In the genomic region with DNA sequence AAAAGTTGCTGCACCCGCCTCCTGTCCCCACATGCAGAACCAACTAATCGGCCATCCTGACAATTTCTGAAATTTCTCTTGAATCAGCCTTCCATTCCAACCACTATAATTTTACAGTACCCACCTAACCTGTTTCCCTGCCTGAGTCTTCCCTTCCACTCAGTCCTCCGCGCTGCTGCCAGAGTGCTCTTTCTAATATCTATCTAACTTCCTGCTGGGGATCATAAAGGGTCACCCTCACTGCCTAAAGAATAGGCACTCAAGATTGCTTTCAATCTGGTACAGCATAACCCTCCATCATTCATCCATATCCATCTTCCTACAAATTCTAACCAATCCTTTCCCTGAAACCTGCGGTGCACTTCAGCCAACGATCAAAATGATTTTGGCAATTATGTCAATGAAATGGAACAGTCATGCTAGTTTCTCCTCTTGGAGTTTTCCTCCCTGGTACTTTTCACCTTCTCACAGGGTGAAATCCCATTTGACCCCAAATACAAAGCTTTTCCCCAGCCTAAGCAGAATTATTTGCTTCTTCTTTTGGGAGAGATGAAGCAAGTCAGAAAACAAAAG, we compare ENCODE assay signal across 24 cellular contexts.
DNase-seq lines count a peak whose midpoint lies in the region; ATAC-seq and TF ChIP-seq lines count a peak whose summit lies in the region.
"Had no signal": no experiment of that assay in that cellular context is flagged by ENCODE, and none has a peak within 500 bp of the region (broad histone marks: within the 10 kb centered on the region; RNA-seq: fewer than 3 reads in every experiment).

No MANE protein-coding gene starts in this region.

- H3K4me3 Mint-ChIP-seq in HFFc6 = peak overlapping the region; percentile 4; the same call in 1 of the 2 replicates
- H3K4me3 Mint-ChIP-seq: activated naive CD4-positive, alpha-beta T cell treated with anti-CD3 and anti-CD28 coated beads, Interleukin-2, amount 50 U/mL, for 24 hours; CD14-positive monocyte; nephron progenitor cell; T-cell had no signal

- CTCF ChIA-PET in Panc1 (lab: Charles Lee) = no interaction called here

- H3K27me3 Mint-ChIP-seq in HFFc6 (ENCODE audit: insufficient read depth) = no peaks in the 10 kb centered on the region; the same call in 1 of the 2 replicates

- no peak overlapping the region for H2AFZ ChIP-seq in GM23248

- H3K4me3 ChIP-seq in GM23248 (no peak overlapping the region), Panc1 (ENCODE audit: low read depth in 2 of 2, low read length in 2 of 2) (no peak overlapping the region), psoas muscle (peak overlapping the region; percentile 84)
- H3K4me3 ChIP-seq: uterus had no signal

- H3K27me3 ChIP-seq in GM23248 (replicated peaks; ENCODE audit: insufficient read depth) = no peaks in the 10 kb centered on the region
- H3K27me3 ChIP-seq in Panc1 (ENCODE audit: control insufficient read depth, insufficient read depth, low read length) = no peaks in the 10 kb centered on the region
- no peaks in the 10 kb centered on the region for H3K27me3 ChIP-seq in psoas muscle (ENCODE audit: insufficient read depth in 3 of 3, low read length in 2 of 3)
- H3K27me3 ChIP-seq: uterus had no signal

- peaks cover 27% of the 10 kb centered on the region; the same call in 1 of the 2 replicates for H4K20me1 ChIP-seq in GM23248 (ENCODE audit: insufficient read depth)

- H3K27ac ChIP-seq in GM23248 (no peak overlapping the region), Panc1 (ENCODE audit: low read length) (peak overlapping the region; percentile 99), psoas muscle (peak overlapping the region; percentile 98)
- H3K27ac ChIP-seq: uterus had no signal

- peaks cover 43% of the 10 kb centered on the region for H3K36me3 Mint-ChIP-seq in HFFc6 (ENCODE audit: low read depth)
- H3K36me3 Mint-ChIP-seq: activated naive CD4-positive, alpha-beta T cell treated with anti-CD3 and anti-CD28 coated beads, Interleukin-2, amount 50 U/mL, for 24 hours; CD14-positive monocyte; T-cell had no signal

- no peaks in the 10 kb centered on the region for H3K9me3 ChIP-seq in GM23248 (ENCODE audit: low read depth)
- no peaks in the 10 kb centered on the region for H3K9me3 ChIP-seq in Panc1 (ENCODE audit: control insufficient read depth, insufficient read depth, low read depth, low read length)
- H3K9me3 ChIP-seq in psoas muscle = no peaks in the 10 kb centered on the region
- H3K9me3 ChIP-seq: uterus had no signal

- peaks cover 76% of the 10 kb centered on the region for H3K4me1 Mint-ChIP-seq in HFFc6 (ENCODE audit: low read depth)

- H3K9me2 ChIP-seq in GM23248 (ENCODE audit: insufficient read depth) = no peaks in the 10 kb centered on the region

- 97 to 98% methylated on average over 6 of the region's 6 CpGs for WGBS in GM23248 (ENCODE audit: low coverage in 1 of 2, low lambda C conversion rate in 2 of 2, missing lambda C conversion rate in 2 of 2), 2 experiments
- 71 to 92% (median 79%) methylated on average over 6 of the region's 6 CpGs for WGBS in psoas muscle, 3 donors

- in situ Hi-C loops in GM23248 (cut with MboI) (loop anchor here (10.0 to 25.0 kb wide), 2 partner anchors 125 to 193 kb away; a partner anchor contains a TSS), Panc1 (cut with HindIII; ENCODE audit: low pct_unique_long_range_greater_than_20kb, low sequenced_read_pairs) (no loop called here)

- POLR2A ChIA-PET in Panc1 (lab: Charles Lee) = no interaction called here

- H3K36me3 ChIP-seq in GM23248 (ENCODE audit: low read depth) (no peaks in the 10 kb centered on the region), Panc1 (ENCODE audit: control insufficient read depth, insufficient read depth, low read length) (no peaks in the 10 kb centered on the region), psoas muscle (ENCODE audit: insufficient read depth in 1 of 2, low read depth in 1 of 2) (no peaks in the 10 kb centered on the region)
- H3K36me3 ChIP-seq: uterus had no signal

- H3K4me2 ChIP-seq in GM23248 (ENCODE audit: unreplicated experiment) = peak overlapping the region; percentile 100

- H3F3A ChIP-seq in GM23248 (ENCODE audit: insufficient read depth) = peaks cover 48% of the 10 kb centered on the region

- ATAC-seq in Panc1 (no peak), psoas muscle (no peak), sciatic nerve (no peak), HG03457 (IDR thresholded peaks at IDR 0.05; ENCODE audit: unreplicated experiment) (no peak)
- ATAC-seq: left lobe of liver, T-cell had no signal

- BruUV-seq in Panc1 (replicated peaks; lab: Mats Ljungman, UMichigan) = no TSS peak

- intact Hi-C loops in Panc1 (cut with micrococcal nuclease; ENCODE audit: unreplicated experiment) = no loop called here
- intact Hi-C loops in psoas muscle (cut with DNase I) = no loop called here
- intact Hi-C loops in sciatic nerve (cut with DNase I) = no loop called here

- peaks cover 100% of the 10 kb centered on the region for H3K79me2 ChIP-seq in GM23248 (ENCODE audit: insufficient read depth)

- no peaks in the 10 kb centered on the region for H3K9me3 Mint-ChIP-seq in HFFc6
- H3K9me3 Mint-ChIP-seq: activated naive CD4-positive, alpha-beta T cell treated with anti-CD3 and anti-CD28 coated beads, Interleukin-2, amount 50 U/mL, for 24 hours; CD14-positive monocyte; nephron progenitor cell; T-cell had no signal

- TF ChIP-seq CTCF in HFFc6 (IDR thresholded peaks at IDR 0.05) (no peak), Panc1 (IDR thresholded peaks at IDR 0.05) (0 out of 2 replicates have a peak, but pooled peaks have one; percentile 6), psoas muscle (IDR thresholded peaks at IDR 0.05) (no peak)

- H3K27ac Mint-ChIP-seq in HFFc6 = peak overlapping the region; percentile 40; the same call in 1 of the 2 replicates
- H3K27ac Mint-ChIP-seq: activated naive CD4-positive, alpha-beta T cell treated with anti-CD3 and anti-CD28 coated beads, Interleukin-2, amount 50 U/mL, for 24 hours; CD14-positive monocyte; nephron progenitor cell; T-cell had no signal

- DNase-seq in GM23248 (no peak), HFFc6 (no peak), Panc1 (ENCODE audit: low read depth, low spot score) (no peak), psoas muscle (no peak), sciatic nerve (ENCODE audit: low spot score) (no peak), mesenteric fat pad (ENCODE audit: low spot score) (no peak)
- DNase-seq: activated CD4-positive, alpha-beta T cell treated with anti-CD3 and anti-CD28 coated beads for 4 hours; activated T-cell treated with anti-CD3 and anti-CD28 coated beads, Interleukin-2, amount 50 U/mL, for 48 hours; aorta; central memory CD4-positive, alpha-beta T cell; dermis blood vessel endothelial cell; GF-D8; NCI-H1436 treated with DMSO at 0.1 percent for 48 hours; NCI-H2171 treated with DMSO at 0.1 percent for 48 hours; NCI-H82; nephron progenitor cell; SHP77 treated with DMSO at 0.1 percent for 48 hours; stimulated activated CD4-positive, alpha-beta T cell treated with anti-CD3 and anti-CD28 coated beads, Interleukin-1b, Interleukin-23, amount 100 ng/mL, for 48 hours; T-cell; uterus had no signal

- H3K9ac ChIP-seq in GM23248 = no peak overlapping the region

- H3K4me1 ChIP-seq in GM23248 (ENCODE audit: insufficient read depth) = peaks cover 60% of the 10 kb centered on the region
- peaks cover 46% of the 10 kb centered on the region for H3K4me1 ChIP-seq in Panc1 (ENCODE audit: control insufficient read depth, insufficient read depth, low read length)
- peaks cover 41% of the 10 kb centered on the region for H3K4me1 ChIP-seq in psoas muscle
